In the genomic region with DNA sequence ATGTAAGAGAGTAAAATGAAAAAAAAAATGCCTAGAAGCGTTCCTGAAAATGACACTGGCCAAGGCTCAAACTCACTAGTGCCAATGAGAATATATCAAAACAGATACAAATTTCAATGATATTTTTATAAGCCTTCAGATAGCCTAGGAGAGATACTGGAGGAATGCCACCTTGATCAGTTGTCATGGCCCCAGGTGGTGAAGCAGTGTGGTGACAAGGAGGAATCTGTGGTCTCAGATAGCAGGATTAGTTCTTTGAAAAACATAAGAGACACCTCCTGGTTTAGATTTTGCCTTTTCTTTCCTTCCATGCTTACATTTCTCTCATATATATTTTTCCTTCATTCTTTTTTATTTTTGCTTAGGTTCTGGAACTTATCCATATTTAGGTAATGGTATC, we compare ENCODE assay signal across 15 cellular contexts.
DNase-seq lines count a peak whose midpoint lies in the region; ATAC-seq and TF ChIP-seq lines count a peak whose summit lies in the region.
"Had no signal": no experiment of that assay in that cellular context is flagged by ENCODE, and none has a peak within 500 bp of the region (broad histone marks: within the 10 kb centered on the region; RNA-seq: fewer than 3 reads in every experiment).

No MANE protein-coding gene starts in this region.

- H3K79me2 ChIP-seq in PC-3 (ENCODE audit: low read length) (no peaks in the 10 kb centered on the region), smooth muscle cell (ENCODE audit: low read depth) (no peaks in the 10 kb centered on the region)

- H2AFZ ChIP-seq in PC-3 (ENCODE audit: low read length): 0 out of 2 replicates have a peak overlapping the region, but pooled peaks have one; percentile 14
- peak overlapping the region; percentile 6 for H2AFZ ChIP-seq in smooth muscle cell (ENCODE audit: low read depth)
- H2AFZ ChIP-seq: GM23338 had no signal

- no peak overlapping the region for H3K9ac ChIP-seq in PC-3 (ENCODE audit: low read length)
- no peak overlapping the region for H3K9ac ChIP-seq in smooth muscle cell (ENCODE audit: low read depth)

- H3K9me3 ChIP-seq in cardiac muscle cell (ENCODE audit: low read depth) (no peaks in the 10 kb centered on the region), heart right ventricle (peaks cover 0 to 6% (median 0%) of the 10 kb centered on the region in 11 donors), PC-3 (ENCODE audit: low read length) (no peaks in the 10 kb centered on the region), smooth muscle cell (replicated peaks; ENCODE audit: low read depth) (no peaks in the 10 kb centered on the region)
- H3K9me3 ChIP-seq: BE2C had no signal

- no peaks in the 10 kb centered on the region for H3F3A ChIP-seq in PC-3 (ENCODE audit: low read length, unreplicated experiment)
- H3F3A ChIP-seq in smooth muscle cell (ENCODE audit: low read depth): no peaks in the 10 kb centered on the region

- CTCF ChIA-PET in PC-3 (lab: Charles Lee): no interaction called here

- no peak overlapping the region for H3K4me3 ChIP-seq in cardiac muscle cell
- H3K4me3 ChIP-seq in heart right ventricle: no peak overlapping the region
- H3K4me3 ChIP-seq in PC-3 (ENCODE audit: low read length): no peak overlapping the region
- H3K4me3 ChIP-seq in smooth muscle cell: no peak overlapping the region
- H3K4me3 ChIP-seq: GM23338 had no signal

- H3K27ac ChIP-seq in cardiac muscle cell (peak overlapping the region; percentile 89), heart right ventricle (peak overlapping the region in 5 of 10 donors; percentile 10 to 64 (median 56)), PC-3 (ENCODE audit: low read length) (no peak overlapping the region), VCaP (peak overlapping the region; percentile 51; the same call in 1 of the 2 replicates), smooth muscle cell (ENCODE audit: low read depth) (no peak overlapping the region)

- H3K4me1 ChIP-seq in cardiac muscle cell (ENCODE audit: low read depth) (peaks cover 50% of the 10 kb centered on the region), heart right ventricle (peaks cover 0 to 24% (median 0%) of the 10 kb centered on the region in 9 donors), PC-3 (ENCODE audit: insufficient read depth, low read length) (peaks cover 10% of the 10 kb centered on the region; the same call in 1 of the 2 replicates), smooth muscle cell (ENCODE audit: low read depth) (no peaks in the 10 kb centered on the region)
- H3K4me1 ChIP-seq: BE2C had no signal

- H3K36me3 ChIP-seq in cardiac muscle cell (no peaks in the 10 kb centered on the region), heart right ventricle (no peaks in the 10 kb centered on the region), PC-3 (ENCODE audit: low read depth, low read length) (no peaks in the 10 kb centered on the region), smooth muscle cell (ENCODE audit: low read depth) (no peaks in the 10 kb centered on the region)
- H3K36me3 ChIP-seq: BE2C had no signal

- no peaks in the 10 kb centered on the region for H3K9me2 ChIP-seq in PC-3 (replicated peaks; ENCODE audit: low read length)

- intact Hi-C loops in heart right ventricle (cut with DNase I) (no loop called here), PC-3 (cut with micrococcal nuclease) (no loop called here)

- WGBS in heart right ventricle, 2 donors: 30 to 39% methylated on average over 1 of the region's 1 CpG
- WGBS in smooth muscle cell (ENCODE audit: low lambda C conversion rate): 92% methylated on average over 1 of the region's 1 CpG

- DNase-seq in cardiac muscle cell (ENCODE audit: low read depth in 1 of 2, low spot score in 1 of 2) (no peak), heart right ventricle (no peak), PC-3 (no peak), smooth muscle cell (lab: John Stamatoyannopoulos, UW; ENCODE audit: unreplicated experiment) (no peak), GDM1 (lab: John Stamatoyannopoulos, UW) (no peak)
- DNase-seq in activated CD4-positive, alpha-beta T cell treated with anti-CD3 and anti-CD28 coated beads for 4 hours: no peak
- DNase-seq: ACHN; BE2C; C1 segment of cervical spinal cord; CD4-positive, CD25-positive, alpha-beta regulatory T cell; CD8-positive, alpha-beta memory T cell; COR-L47; HCEC 1CT had no signal

- H3K27me3 ChIP-seq in cardiac muscle cell: no peaks in the 10 kb centered on the region
- H3K27me3 ChIP-seq in heart right ventricle: no peaks in the 10 kb centered on the region
- no peaks in the 10 kb centered on the region for H3K27me3 ChIP-seq in PC-3 (ENCODE audit: low read length)
- no peaks in the 10 kb centered on the region for H3K27me3 ChIP-seq in smooth muscle cell (ENCODE audit: low read depth)
- H3K27me3 ChIP-seq: BE2C had no signal

- TF ChIP-seq CTCF in cardiac muscle cell (IDR thresholded peaks at IDR 0.05; ENCODE audit: low read depth, low read length) (no peak), heart right ventricle (IDR thresholded peaks at IDR 0.05) (no peak), PC-3 (conservative IDR thresholded peaks at IDR 0.05; ENCODE audit: low read depth, low read length) (no peak), VCaP (conservative IDR thresholded peaks at IDR 0.05) (no peak), smooth muscle cell (IDR thresholded peaks at IDR 0.05; ENCODE audit: borderline replicate concordance, insufficient read depth, poor library complexity, severe bottlenecking) (no peak)

- POLR2A ChIA-PET in PC-3 (lab: Charles Lee; ENCODE audit: unreplicated experiment): no interaction called here

- no peaks in the 10 kb centered on the region for H4K20me1 ChIP-seq in PC-3 (ENCODE audit: low read length)
- no peaks in the 10 kb centered on the region for H4K20me1 ChIP-seq in smooth muscle cell (ENCODE audit: low read depth)

- H3K4me2 ChIP-seq in PC-3 (ENCODE audit: low read length) (no peak overlapping the region), smooth muscle cell (no peak overlapping the region)
- H3K4me2 ChIP-seq: GM23338 had no signal

- ATAC-seq in heart right ventricle: no peak
- ATAC-seq in PC-3: no peak
- ATAC-seq: GM23338 had no signal

- no TSS peak for BruUV-seq in PC-3 (replicated peaks; lab: Mats Ljungman, UMichigan)

Comparison
In these comparisons a context has a peak if more than half of its experiments do, and no peak if none do; other contexts are left out.
1. H3K27ac ChIP-seq: peak in cardiac muscle cell (single experiment) and VCaP (single experiment); none in PC-3 (single experiment) and smooth muscle cell (single experiment).